ENCODE assay signal across 8 cellular contexts in genomic region chr18:69401475-69402218, GRCh38. TPM values are rescaled to one million over a fixed set of nuclear protein-coding genes. Genes with fewer than 3 reads are reported as not detected.
DNase-seq lines count a peak whose midpoint lies in the region; ATAC-seq and TF ChIP-seq lines count a peak whose summit lies in the region.

No MANE protein-coding gene starts in this region.

- H3K27ac ChIP-seq in AG04450 (ENCODE audit: low read depth, low read length): no peak overlapping the region
- no peak overlapping the region for H3K27ac ChIP-seq in mammary epithelial cell (ENCODE audit: insufficient read depth, low read depth, low read length)

- no peaks in the 10 kb centered on the region for H3K79me2 ChIP-seq in mammary epithelial cell (ENCODE audit: insufficient read depth, low read length)

- no TSS peak for BruUV-seq in mammary epithelial cell (replicated peaks; lab: Mats Ljungman, UMichigan)

- no peak overlapping the region for H3K9ac ChIP-seq in mammary epithelial cell (ENCODE audit: insufficient read depth, low read length)

- in situ Hi-C loops in mammary epithelial cell (cut with MboI; ENCODE audit: low sequenced_read_pairs in 2 of 2): no loop called here

- peak overlapping the region; percentile 52 for H2AFZ ChIP-seq in mammary epithelial cell (ENCODE audit: low read depth, low read length)

- H3K36me3 ChIP-seq in mammary epithelial cell (ENCODE audit: insufficient read depth, low read length): no peaks in the 10 kb centered on the region

- intact Hi-C loops in mammary epithelial cell (cut with micrococcal nuclease): no loop called here

- H3K4me2 ChIP-seq in mammary epithelial cell (ENCODE audit: insufficient read depth, low read depth, low read length): peak overlapping the region; percentile 83

- CTCF ChIA-PET in AG04450 (lab: Charles Lee) (no interaction called here), mammary epithelial cell (lab: Charles Lee; ENCODE audit: low non-redundant PET) (no interaction called here)

- H3K27me3 ChIP-seq in AG04450 (ENCODE audit: control insufficient read depth, insufficient read depth, low read length): peaks cover 20% of the 10 kb centered on the region
- H3K27me3 ChIP-seq in mammary epithelial cell (ENCODE audit: insufficient read depth, low read length): peaks cover 34% of the 10 kb centered on the region

- no peaks in the 10 kb centered on the region for H3K9me3 Mint-ChIP-seq in type B pancreatic cell

- peak overlapping the region; percentile 60 for H3K4me3 ChIP-seq in AG04450 (ENCODE audit: low read depth, low read length)
- H3K4me3 ChIP-seq in mammary epithelial cell (replicated peaks in 1 of 3; ENCODE audit: insufficient read depth in 1 of 3, low read depth in 2 of 3, low read length in 3 of 3): peak overlapping the region in 1 of 3 experiments; percentile 28

- dilution Hi-C loops in mammary epithelial cell (cut with HindIII; ENCODE audit: low sequenced_read_pairs): no loop called here

- H3K4me1 ChIP-seq in mammary epithelial cell (ENCODE audit: insufficient read depth, low read length): peaks cover 7% of the 10 kb centered on the region

- H3K36me3 Mint-ChIP-seq in type B pancreatic cell: no peaks in the 10 kb centered on the region

- TF ChIP-seq CTCF in AG04450 (IDR thresholded peaks at IDR 0.05; ENCODE audit: low read depth, low read length): no peak
- TF ChIP-seq CTCF in mammary epithelial cell (conservative IDR thresholded peaks at IDR 0.05 in 1 of 2, IDR thresholded peaks at IDR 0.05 in 1 of 2; ENCODE audit: extremely low read depth in 1 of 2, insufficient read depth in 1 of 2, low read depth in 1 of 2, low read length in 2 of 2): no peak
- TF ChIP-seq CTCF in type B pancreatic cell (conservative IDR thresholded peaks at IDR 0.05): no peak

- ATAC-seq in left lobe of liver (peak; percentile 16), HG03280 (IDR thresholded peaks at IDR 0.05; ENCODE audit: unreplicated experiment) (no peak), HG03135 (IDR thresholded peaks at IDR 0.05; ENCODE audit: unreplicated experiment) (no peak)

- peaks cover 18% of the 10 kb centered on the region for H3K4me1 Mint-ChIP-seq in type B pancreatic cell (ENCODE audit: unreplicated experiment)

- H4K20me1 ChIP-seq in mammary epithelial cell (ENCODE audit: insufficient read depth, low read length): no peaks in the 10 kb centered on the region

- no peaks in the 10 kb centered on the region; the same call in 1 of the 2 replicates for H3K9me3 ChIP-seq in AG04450 (ENCODE audit: control insufficient read depth, insufficient read depth, low read length)
- no peaks in the 10 kb centered on the region for H3K9me3 ChIP-seq in mammary epithelial cell (replicated peaks; ENCODE audit: insufficient read depth, low read length)

- no peak overlapping the region for H3K27ac Mint-ChIP-seq in type B pancreatic cell

- H3K4me3 Mint-ChIP-seq in type B pancreatic cell: peak overlapping the region; percentile 89

- WGBS in mammary epithelial cell (ENCODE audit: low coverage, missing lambda C conversion rate): 4% methylated on average over 18 of the region's 62 CpGs

- POLR2A ChIA-PET in AG04450 (lab: Yijun Ruan, JAX): no interaction called here

- no peak for DNase-seq in AG04450 (ENCODE audit: low read depth, low spot score)
- DNase-seq in HCEC 1CT: peak; percentile 1
- DNase-seq in mammary epithelial cell: no peak
- no peak for DNase-seq in left lobe of liver (ENCODE audit: low spot score)
- no peak for DNase-seq in type B pancreatic cell (ENCODE audit: extremely low spot score, unreplicated experiment)
- no peak for DNase-seq in medulla oblongata (ENCODE audit: extremely low spot score)

- peaks cover 68% of the 10 kb centered on the region for H3K27me3 Mint-ChIP-seq in type B pancreatic cell

RNA-seq across cellular contexts. Expression of gene DOK6, which starts 1.0 kb away (rescaled TPM):
- 0.16 and 0.36 TPM in 2 replicates for polyA plus RNA-seq in AG04450 (2011; rRNA removed)
- polyA minus RNA-seq in AG04450 (2011; rRNA and poly(A)+ RNA removed): 0.65 and 1.1 TPM in 2 replicates
- total RNA-seq in mammary epithelial cell: not detected
- polyA plus RNA-seq in mammary epithelial cell: not detected
- polyA minus RNA-seq in mammary epithelial cell: not detected
- 2.4 TPM for total RNA-seq in left lobe of liver
- 5.4 and 7.3 TPM in 2 replicates for total RNA-seq in type B pancreatic cell (ENCODE audit: low replicate concordance)
